1 cellular context compared by ENCODE assay signal in genomic region chr1:21077085-21077484, GRCh38.
TF ChIP-seq lines count a peak whose summit lies in the region.

No MANE protein-coding gene starts in this region.

TF ChIP-seq in endothelial cell of umbilical vein, 7 proteins besides CTCF, POLR2A, EP300 and RAD21:
- TF ChIP-seq JUN (IDR thresholded peaks at IDR 0.05; ENCODE audit: borderline replicate concordance, insufficient read depth, insufficient read length, low read depth) = peak; percentile 30
- TF ChIP-seq MYC (IDR thresholded peaks at IDR 0.05; ENCODE audit: low read depth, low read length) = no peak
- no peak for TF ChIP-seq EZH2 (IDR thresholded peaks at IDR 0.05; ENCODE audit: borderline replicate concordance, low read depth, low read length, severe bottlenecking)
- TF ChIP-seq POLR2AphosphoS5 (IDR thresholded peaks at IDR 0.05; ENCODE audit: insufficient read depth, low read depth, low read length) = peak; percentile 81
- TF ChIP-seq MAX (IDR thresholded peaks at IDR 0.05; ENCODE audit: insufficient read depth, insufficient read length) = no peak
- TF ChIP-seq GATA2 (IDR thresholded peaks at IDR 0.05; ENCODE audit: insufficient read depth, insufficient read length, low read depth, low read length) = no peak
- peak; percentile 90 for TF ChIP-seq FOS (IDR thresholded peaks at IDR 0.05; ENCODE audit: borderline replicate concordance, insufficient read depth, low read length)
